Comparison of ENCODE assay signal across 8 cellular contexts in the genomic region with DNA sequence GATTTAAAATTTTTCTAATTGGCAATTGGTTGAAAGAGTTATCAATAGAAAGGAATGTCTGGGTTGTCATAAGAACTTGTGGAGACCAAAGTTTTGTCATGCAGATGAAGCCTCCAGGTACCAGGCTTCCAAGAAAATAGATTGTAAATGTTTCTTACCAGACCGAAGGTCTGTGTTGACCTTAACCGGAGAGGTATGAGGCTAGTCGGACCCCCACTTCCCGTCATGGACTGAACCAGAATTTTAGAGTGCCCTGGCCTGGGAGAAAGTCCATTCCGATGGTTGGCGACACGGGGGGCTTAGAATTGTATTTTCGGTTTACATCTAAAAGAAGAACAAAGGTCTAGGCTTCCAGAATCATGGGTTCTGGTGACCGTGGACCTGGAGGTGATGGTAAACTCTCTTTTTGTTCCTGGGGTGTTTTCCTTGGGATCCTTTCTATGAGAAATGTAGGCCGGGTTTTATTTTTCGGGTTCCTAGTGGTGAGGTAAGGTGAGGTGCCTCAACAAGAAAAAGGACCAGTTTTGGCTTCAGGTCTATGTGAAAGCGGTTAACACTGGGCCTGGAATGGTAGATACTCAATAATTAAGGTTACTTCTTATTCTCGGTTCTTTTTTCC. TPM values are rescaled to one million over a fixed set of nuclear protein-coding genes. Genes with fewer than 3 reads are reported as not detected.
DNase-seq lines count a peak whose midpoint lies in the region; ATAC-seq and TF ChIP-seq lines count a peak whose summit lies in the region.

No MANE protein-coding gene starts in this region.

- no peak for ATAC-seq in T-cell (replicated peaks in 1 of 4)
- no peak for ATAC-seq in HG02840 (IDR thresholded peaks at IDR 0.05; ENCODE audit: low FRiP score, unreplicated experiment)

- H3K4me3 ChIP-seq in GM08714 (ENCODE audit: low read length): peak overlapping the region; percentile 96
- peak overlapping the region; percentile 97 for H3K4me3 ChIP-seq in fibroblast of the aortic adventitia (ENCODE audit: low read depth, low read length)
- peak overlapping the region; percentile 93 for H3K4me3 ChIP-seq in retinal pigment epithelial cell (ENCODE audit: low read length)

- H3K36me3 Mint-ChIP-seq in T-cell: peaks cover 8% of the 10 kb centered on the region

- CTCF ChIA-PET in T-cell (lab: Charles Lee): no interaction called here

- peak overlapping the region; percentile 89 to 95 (median 92) for H3K4me3 Mint-ChIP-seq in T-cell

- DNase-seq in T-cell: no peak
- no peak for DNase-seq in fibroblast of the aortic adventitia (ENCODE audit: low read depth)
- DNase-seq in retinal pigment epithelial cell (ENCODE audit: low read depth): no peak
- no peak for DNase-seq in SIG-M5 (lab: John Stamatoyannopoulos, UW)
- no peak for DNase-seq in RKO (ENCODE audit: low spot score)
- DNase-seq in NCI-H69 (lab: John Stamatoyannopoulos, UW): no peak

- H3K4me1 Mint-ChIP-seq in T-cell: peaks cover 36 to 45% (median 39%) of the 10 kb centered on the region in 3 donors

- no peaks in the 10 kb centered on the region for H3K9me3 Mint-ChIP-seq in T-cell

- POLR2A ChIA-PET in T-cell (lab: Charles Lee): no interaction called here

- no peak for TF ChIP-seq CTCF in fibroblast of the aortic adventitia (IDR thresholded peaks at IDR 0.05; ENCODE audit: insufficient read depth, low read length)
- no peak for TF ChIP-seq CTCF in retinal pigment epithelial cell (conservative IDR thresholded peaks at IDR 0.05; ENCODE audit: low read depth, low read length)

- peaks cover 0 to 4% of the 10 kb centered on the region in 2 donors for H3K27me3 Mint-ChIP-seq in T-cell

- H3K27ac Mint-ChIP-seq in T-cell: peak overlapping the region; percentile 92 to 95

RNA-seq across cellular contexts. Expression of gene UHMK1, which starts 0.4 kb away (rescaled TPM):
- total RNA-seq in T-cell (10 to 100 TPM; 55.8 to 65.8 (median 60.0) TPM), fibroblast of the aortic adventitia (ENCODE audit: low replicate concordance) (46.7 and 74.3 TPM in 2 replicates)
